In the genomic region with DNA sequence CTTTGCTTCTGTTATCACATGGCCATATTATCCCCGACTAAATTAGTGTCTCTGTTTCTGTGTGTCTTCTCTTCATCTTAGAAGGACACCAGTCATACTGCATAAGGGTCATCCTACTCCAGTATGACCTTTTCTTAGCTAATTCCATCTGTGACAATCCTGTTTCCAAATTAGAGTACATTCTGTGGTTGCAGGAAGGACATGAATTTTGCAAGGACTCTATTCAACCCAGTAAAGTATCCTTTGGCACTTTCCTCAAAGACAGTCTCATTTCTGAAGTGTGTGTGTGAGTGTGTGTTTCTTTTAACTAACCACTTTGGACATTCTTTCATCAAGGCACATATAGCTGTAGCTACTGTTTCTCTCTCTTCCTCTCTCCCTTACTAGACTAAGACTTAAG, we compare ENCODE assay signal across 23 cellular contexts. TPM values are rescaled to one million over a fixed set of nuclear protein-coding genes. Genes with fewer than 3 reads are reported as not detected.
DNase-seq lines count a peak whose midpoint lies in the region; FAIRE-seq and TF ChIP-seq lines count a peak whose summit lies in the region.
"Had no signal": no experiment of that assay in that cellular context is flagged by ENCODE, and none has a peak within 500 bp of the region (broad histone marks: within the 10 kb centered on the region; RNA-seq: fewer than 3 reads in every experiment).

No MANE protein-coding gene starts in this region.

- no peaks in the 10 kb centered on the region for H3K9me3 ChIP-seq in right atrium auricular region
- H3K9me3 ChIP-seq: prostate gland, suprapubic skin, vagina had no signal

- TF ChIP-seq CTCF in fibroblast of villous mesenchyme (IDR thresholded peaks at IDR 0.05; ENCODE audit: insufficient read depth, low read depth, low read length): no peak
- no peak for TF ChIP-seq CTCF in right atrium auricular region (IDR thresholded peaks at IDR 0.05)

- no peak for TF ChIP-seq POLR2A in H54 (IDR thresholded peaks at IDR 0.05; ENCODE audit: low read depth, low read length)

- no peaks in the 10 kb centered on the region for H3K4me1 ChIP-seq in right atrium auricular region
- H3K4me1 ChIP-seq: prostate gland, suprapubic skin, vagina had no signal

- H3K27me3 ChIP-seq in right atrium auricular region: no peaks in the 10 kb centered on the region
- H3K27me3 ChIP-seq: suprapubic skin, vagina had no signal

- DNase-seq in H54 (ENCODE audit: insufficient read length, low spot score) (no peak), amniotic epithelial cell (ENCODE audit: low read depth) (peak; percentile 43), fibroblast of villous mesenchyme (ENCODE audit: low read depth) (peak; percentile 48), skeletal muscle cell (ENCODE audit: low read depth) (peak; percentile 45), right atrium auricular region (ENCODE audit: low spot score) (no peak), NCI-H1436 (lab: John Stamatoyannopoulos, UW) (no peak), NCI-H524 treated with DMSO at 0.1 percent for 48 hours (lab: John Stamatoyannopoulos, UW) (no peak)
- DNase-seq in activated CD4-positive, alpha-beta T cell treated with anti-CD3 and anti-CD28 coated beads for 4 hours: no peak
- DNase-seq: activated CD8-positive, alpha-beta memory T cell treated with anti-CD3 and anti-CD28 coated beads, Interleukin-2, amount 50 U/mL, for 4 hours; amniotic stem cell; CD4-positive, CD25-positive, alpha-beta regulatory T cell; central memory CD4-positive, alpha-beta T cell; effector CD4-positive, alpha-beta T cell; H9; mesendoderm; NCI-H2081; stimulated activated CD4-positive, alpha-beta T cell treated with anti-CD3 and anti-CD28 coated beads, Interleukin-12 subunit alpha, Interleukin-12 subunit beta, amount 100 ng/mL, for 4 hours had no signal

- no peak overlapping the region for H3K27ac ChIP-seq in right atrium auricular region
- H3K27ac ChIP-seq: prostate gland, suprapubic skin, vagina had no signal

- H3K4me3 ChIP-seq in fibroblast of villous mesenchyme (ENCODE audit: low read depth, low read length) (no peak overlapping the region), skeletal muscle cell (ENCODE audit: low read depth, low read length) (no peak overlapping the region), right atrium auricular region (no peak overlapping the region)
- H3K4me3 ChIP-seq: prostate gland, suprapubic skin, vagina had no signal

- FAIRE-seq in H54 (lab: Jason Lieb, UNC): peak; percentile 73
- FAIRE-seq: GM12891 had no signal

- H3K36me3 ChIP-seq in right atrium auricular region: no peaks in the 10 kb centered on the region
- H3K36me3 ChIP-seq: prostate gland, suprapubic skin, vagina had no signal

RNA-seq across cellular contexts. Expression of a gene that starts 15.2 kb away (rescaled TPM):
- total RNA-seq in fibroblast of villous mesenchyme: 310 and 479 TPM in 2 replicates
- total RNA-seq in right atrium auricular region: 1 to 10 TPM in 1 of 2 donors, under 1 TPM in 1; 0.96 to 2.8 TPM
- total RNA-seq: CD4-positive, CD25-positive, alpha-beta regulatory T cell; natural killer cell treated with Interleukin-12 subunit alpha and Interleukin-12 subunit beta and Interleukin-15 and Interleukin-18, amount 100 ng/mL, for 72 hours; NCI-H460 had no signal

Comparison
In these comparisons a context has a peak if more than half of its experiments do, and no peak if none do; other contexts are left out.
1. DNase-seq: peak in amniotic epithelial cell (single experiment), fibroblast of villous mesenchyme (single experiment) and skeletal muscle cell (single experiment); none in H54 (single experiment), right atrium auricular region (single experiment), activated CD4-positive, alpha-beta T cell treated with anti-CD3 and anti-CD28 coated beads for 4 hours (0 of 2), NCI-H1436 (single experiment) and NCI-H524 treated with DMSO at 0.1 percent for 48 hours (single experiment).
2. RNA of a gene that starts 15.2 kb away (total RNA-seq): 310 to 479 TPM in fibroblast of villous mesenchyme; 0.96 to 2.8 TPM in right atrium auricular region; every median in the first group is over 10 times any median in the second.